11 cellular contexts compared by ENCODE assay signal in genomic region chr19:38277549-38277948, GRCh38. TPM values are rescaled to one million over a fixed set of nuclear protein-coding genes. Genes with fewer than 3 reads are reported as not detected.
A peak's percentile ranks its signal among the peaks of the same experiment; 100 is the strongest.
DNase-seq lines count a peak whose midpoint lies in the region; ATAC-seq and TF ChIP-seq lines count a peak whose summit lies in the region.
"Had no signal": no experiment of that assay in that cellular context is flagged by ENCODE, and none has a peak within 500 bp of the region (broad histone marks: within the 10 kb centered on the region; RNA-seq: fewer than 3 reads in every experiment).

No MANE protein-coding gene starts in this region.

- H3K9ac ChIP-seq in trophoblast cell (ENCODE audit: low read length) = no peak overlapping the region

- H3K79me2 ChIP-seq in trophoblast cell (ENCODE audit: control insufficient read depth, insufficient read depth, low read length, poor library complexity) = peaks cover 27% of the 10 kb centered on the region

- H4K8ac ChIP-seq in trophoblast cell (ENCODE audit: low read depth, low read length) = no peak overlapping the region

- H3K36me3 ChIP-seq in Panc1 (ENCODE audit: control insufficient read depth, insufficient read depth, low read length) = peaks cover 5% of the 10 kb centered on the region; the same call in 1 of the 2 replicates
- H3K36me3 ChIP-seq in esophagus squamous epithelium = peaks cover 0 to 4% (median 0%) of the 10 kb centered on the region in 3 donors
- peaks cover 9 to 10% of the 10 kb centered on the region in 2 experiments for H3K36me3 ChIP-seq in trophoblast cell (ENCODE audit: control insufficient read depth in 1 of 2, insufficient read depth in 2 of 2, low read length in 2 of 2)

- H3K18ac ChIP-seq in trophoblast cell (ENCODE audit: low read length) = no peak overlapping the region

- peak overlapping the region; percentile 49 for H3K4me2 ChIP-seq in trophoblast cell (ENCODE audit: low read length)

- no peak overlapping the region for H2AFZ ChIP-seq in trophoblast cell (ENCODE audit: insufficient read depth, low read length, poor library complexity)

- in situ Hi-C loops in Panc1 (cut with HindIII; ENCODE audit: low pct_unique_long_range_greater_than_20kb, low sequenced_read_pairs) = no loop called here

- no peak overlapping the region for H3K4ac ChIP-seq in trophoblast cell (ENCODE audit: low read depth, low read length)

- ATAC-seq in Panc1 (no peak), HG03439 (IDR thresholded peaks at IDR 0.05; ENCODE audit: unreplicated experiment) (no peak), GM18909 (IDR thresholded peaks at IDR 0.05; ENCODE audit: poor library complexity, unreplicated experiment) (no peak)

- H4K12ac ChIP-seq in trophoblast cell (ENCODE audit: low read depth, low read length) = no peak overlapping the region

- 31 to 37% methylated on average over 5 of the region's 5 CpGs for WGBS in esophagus squamous epithelium, 2 donors
- WGBS in trophoblast cell (ENCODE audit: extremely low coverage, insufficient coverage, insufficient read length) = no CpG with 5 or more reads among the region's 5 CpGs

- H3K4me3 ChIP-seq in Panc1 (ENCODE audit: low read depth in 2 of 2, low read length in 2 of 2) (no peak overlapping the region), esophagus squamous epithelium (peak overlapping the region in 1 of 4 donors; percentile 25), trophoblast cell (ENCODE audit: low read depth, low read length) (no peak overlapping the region)

- no peak overlapping the region for H3K14ac ChIP-seq in trophoblast cell (ENCODE audit: low read length)

- no peak overlapping the region for H2AK5ac ChIP-seq in trophoblast cell (ENCODE audit: low read length)

- H3K79me1 ChIP-seq in trophoblast cell (ENCODE audit: low read length) = peaks cover 12% of the 10 kb centered on the region

- no peak overlapping the region for H2BK120ac ChIP-seq in trophoblast cell (ENCODE audit: insufficient read depth, low read length, poor library complexity)

- CTCF ChIA-PET in Panc1 (lab: Charles Lee) = interaction anchor here (0.6 kb wide), 1 partner anchor 132 kb away, joined by 5 read pairs; no protein-coding TSS in a partner anchor

- H2BK5ac ChIP-seq in trophoblast cell (ENCODE audit: low read depth, low read length, poor library complexity) = peak overlapping the region; percentile 72

- peak overlapping the region; percentile 54 for H3K27ac ChIP-seq in 22Rv1
- peak overlapping the region; percentile 71 for H3K27ac ChIP-seq in Panc1 (ENCODE audit: low read length)
- peak overlapping the region; percentile 71 to 85 (median 82) for H3K27ac ChIP-seq in esophagus squamous epithelium
- peak overlapping the region; percentile 97 for H3K27ac ChIP-seq in trophoblast cell (ENCODE audit: low read depth, low read length)

- peaks cover 79% of the 10 kb centered on the region for H3K4me1 ChIP-seq in Panc1 (ENCODE audit: control insufficient read depth, insufficient read depth, low read length)
- H3K4me1 ChIP-seq in esophagus squamous epithelium = peaks cover 16 to 98% (median 37%) of the 10 kb centered on the region in 3 donors
- H3K4me1 ChIP-seq in trophoblast cell (ENCODE audit: control insufficient read depth in 1 of 2, insufficient read depth in 2 of 2, low read length in 2 of 2) = peaks cover 23 to 39% of the 10 kb centered on the region in 2 experiments

- DNase-seq in Panc1 (ENCODE audit: low read depth, low spot score) (no peak), esophagus squamous epithelium (lab: John Stamatoyannopoulos, UW) (no peak), trophoblast cell (peak; percentile 79 to 98), nucleus accumbens (lab: John Stamatoyannopoulos, UW) (no peak)
- DNase-seq in activated CD4-positive, CD25-positive, alpha-beta regulatory T cell treated with anti-CD3 and anti-CD28 coated beads, Interleukin-2, amount 50 U/mL, for 72 hours = no peak
- DNase-seq: head of caudate nucleus, Karpas-422, NCI-H524 had no signal

- H4K91ac ChIP-seq in trophoblast cell (ENCODE audit: low read depth, low read length) = no peak overlapping the region

- no peak overlapping the region for H3K23ac ChIP-seq in trophoblast cell (ENCODE audit: low read length)

- no peaks in the 10 kb centered on the region for H3K9me3 ChIP-seq in Panc1 (ENCODE audit: control insufficient read depth, insufficient read depth, low read depth, low read length)
- no peaks in the 10 kb centered on the region for H3K9me3 ChIP-seq in esophagus squamous epithelium
- H3K9me3 ChIP-seq in trophoblast cell (ENCODE audit: insufficient read depth, low read depth, low read length) = no peaks in the 10 kb centered on the region

- intact Hi-C loops in Panc1 (cut with micrococcal nuclease; ENCODE audit: unreplicated experiment) (no loop called here), esophagus squamous epithelium (cut with DNase I) (no loop called here)

- TF ChIP-seq CTCF in 22Rv1 (IDR thresholded peaks at IDR 0.05) = no peak
- TF ChIP-seq CTCF in Panc1 (IDR thresholded peaks at IDR 0.05) = no peak
- TF ChIP-seq CTCF in esophagus squamous epithelium (IDR thresholded peaks at IDR 0.05) = no peak

- no peak for TF ChIP-seq POLR2A in esophagus squamous epithelium (IDR thresholded peaks at IDR 0.05)

- H3K27me3 ChIP-seq in Panc1 (ENCODE audit: control insufficient read depth, insufficient read depth, low read length) = no peaks in the 10 kb centered on the region
- no peaks in the 10 kb centered on the region for H3K27me3 ChIP-seq in esophagus squamous epithelium
- no peaks in the 10 kb centered on the region for H3K27me3 ChIP-seq in trophoblast cell (ENCODE audit: insufficient read depth, low read length)

- no TSS peak for BruUV-seq in Panc1 (replicated peaks; lab: Mats Ljungman, UMichigan)

- no peak overlapping the region for H2BK12ac ChIP-seq in trophoblast cell (ENCODE audit: low read length)

- POLR2A ChIA-PET in Panc1 (lab: Charles Lee) = no interaction called here

RNA-seq across cellular contexts. Expression of gene SPINT2, which starts 13.2 kb away (rescaled TPM):
- total RNA-seq in Panc1 (2021; ENCODE audit: unreplicated experiment) = 1,006 TPM
- 1,788 TPM for polyA plus RNA-seq in Panc1 (2012; ENCODE audit: insufficient read length)
- total RNA-seq in esophagus squamous epithelium = 100 to 1,000 TPM; 345 to 663 (median 433) TPM
- 307 and 320 TPM in 2 replicates for polyA plus RNA-seq in trophoblast cell (2013)

RNA-seq across cellular contexts. Expression of gene PPP1R14A, which starts 21.4 kb away (rescaled TPM):
- 356 TPM for total RNA-seq in Panc1 (2021; ENCODE audit: unreplicated experiment)
- 915 TPM for polyA plus RNA-seq in Panc1 (2012; ENCODE audit: insufficient read length)
- total RNA-seq in esophagus squamous epithelium = 100 to 1,000 TPM in 1 of 4 donors, 10 to 100 TPM in 2, 1 to 10 TPM in 1; 1.1 to 101 (median 26.3) TPM
- polyA plus RNA-seq in trophoblast cell (2013) = 13.5 and 14.3 TPM in 2 replicates

RNA-seq across cellular contexts. Expression of gene C19orf33, which starts 26.5 kb away (rescaled TPM):
- 201 TPM for total RNA-seq in Panc1 (2021; ENCODE audit: unreplicated experiment)
- 306 TPM for polyA plus RNA-seq in Panc1 (2012; ENCODE audit: insufficient read length)
- 100 to 1,000 TPM; 354 to 843 (median 469) TPM for total RNA-seq in esophagus squamous epithelium
- polyA plus RNA-seq in trophoblast cell (2013) = 3.7 and 4.0 TPM in 2 replicates

RNA-seq across cellular contexts. Expression of gene YIF1B, which starts 38.2 kb away (rescaled TPM):
- total RNA-seq in Panc1 (2021; ENCODE audit: unreplicated experiment) (143 TPM), esophagus squamous epithelium (10 to 100 TPM; 24.0 to 42.8 (median 27.3) TPM)
- 197 TPM for polyA plus RNA-seq in Panc1 (2012; ENCODE audit: insufficient read length)
- polyA plus RNA-seq in trophoblast cell (2013) = 60.0 and 60.1 TPM in 2 replicates

RNA-seq across cellular contexts. Expression of gene KCNK6, which starts 42.1 kb away (rescaled TPM):
- total RNA-seq in Panc1 (2021; ENCODE audit: unreplicated experiment) (17.2 TPM), esophagus squamous epithelium (10 to 100 TPM; 13.7 to 27.0 (median 21.6) TPM)
- polyA plus RNA-seq in Panc1 (2012; ENCODE audit: insufficient read length) = 14.4 TPM
- 8.6 and 9.0 TPM in 2 replicates for polyA plus RNA-seq in trophoblast cell (2013)

Comparison
In these comparisons a context has a peak if more than half of its experiments do, and no peak if none do; other contexts are left out.
1. DNase-seq: peak in trophoblast cell (2 of 2); none in Panc1 (single experiment), esophagus squamous epithelium (single experiment), nucleus accumbens (0 of 56) and activated CD4-positive, CD25-positive, alpha-beta regulatory T cell treated with anti-CD3 and anti-CD28 coated beads, Interleukin-2, amount 50 U/mL, for 72 hours (single experiment).
2. Peak in every context shown above with its lines, with median percentiles within 50 percentile points of each other: H3K27ac ChIP-seq.